ENCODE assay signal across 5 cellular contexts in the genomic region with DNA sequence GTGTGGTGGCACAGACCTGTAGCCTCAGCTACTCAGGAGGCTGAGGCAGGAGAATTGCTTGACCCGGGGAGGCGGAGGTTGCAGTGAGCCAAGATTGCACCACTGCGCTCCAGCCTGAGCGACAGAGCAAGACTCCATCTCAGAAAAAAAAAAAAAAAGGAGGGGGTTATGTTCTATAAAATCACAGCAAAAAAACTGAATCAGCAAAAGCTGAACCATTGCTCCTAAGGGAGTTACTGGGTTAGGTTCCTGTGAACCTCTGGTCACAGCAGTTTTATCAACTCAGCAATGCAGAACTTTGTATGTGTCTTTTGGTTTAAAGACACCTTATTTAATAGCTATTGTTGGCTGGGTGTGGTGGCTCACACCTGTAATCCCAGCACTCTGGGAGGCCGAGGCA.
A peak's percentile ranks its signal among the peaks of the same experiment; 100 is the strongest.
TF ChIP-seq lines count a peak whose summit lies in the region.

No MANE protein-coding gene starts in this region.

TF ChIP-seq in A549, 52 proteins besides CTCF, POLR2A, EP300 and RAD21:
- peak; percentile 73 for TF ChIP-seq MAFK (IDR thresholded peaks at IDR 0.05; ENCODE audit: partially characterized antibody)

TF ChIP-seq in HEK293, 187 proteins besides CTCF, POLR2A, EP300 and RAD21:
- TF ChIP-seq ZNF555 (tag by site-specific recombination; conservative IDR thresholded peaks at IDR 0.05), result peak; percentile 24

TF ChIP-seq in IMR-90, 13 proteins besides CTCF, POLR2A, EP300 and RAD21:
- TF ChIP-seq MAFK (IDR thresholded peaks at IDR 0.05; ENCODE audit: low read depth, low read length), result peak; percentile 56

TF ChIP-seq in K562, 482 proteins besides CTCF, POLR2A, EP300 and RAD21:
- peak; percentile 72 for TF ChIP-seq C11orf30 (IDR thresholded peaks at IDR 0.05; ENCODE audit: low read depth)
- peak; percentile 84 for TF ChIP-seq ZNF316 (IDR thresholded peaks at IDR 0.05)
- 0 out of 2 replicates have a peak, but pooled peaks have one; percentile 31 for TF ChIP-seq SUPT5H (IDR thresholded peaks at IDR 0.05)
- peak; percentile 45; the same call in 1 of the 2 replicates for TF ChIP-seq MAFF (IDR thresholded peaks at IDR 0.05; ENCODE audit: low read length)
- TF ChIP-seq MAFK (IDR thresholded peaks at IDR 0.05; ENCODE audit: low read length), result peak; percentile 32; the same call in 1 of the 2 replicates
- TF ChIP-seq MAFG (tag; conservative IDR thresholded peaks at IDR 0.05), result peak; percentile 58

TF ChIP-seq in HepG2, 621 proteins besides CTCF, POLR2A, EP300 and RAD21:
- TF ChIP-seq ZNF782 (CRISPR knock-in tag; IDR thresholded peaks at IDR 0.05; ENCODE audit: borderline replicate concordance) (0 out of 2 replicates have a peak, but pooled peaks have one; percentile 8), MAFK (conservative IDR thresholded peaks at IDR 0.05 in 1 of 2, IDR thresholded peaks at IDR 0.05 in 1 of 2; ENCODE audit: low read length in 2 of 2) (peak; percentile 79 to 87), MAFF (IDR thresholded peaks at IDR 0.05; ENCODE audit: low read depth, low read length) (peak; percentile 80)
